ENCODE assay signal across 8 cellular contexts in the genomic region with DNA sequence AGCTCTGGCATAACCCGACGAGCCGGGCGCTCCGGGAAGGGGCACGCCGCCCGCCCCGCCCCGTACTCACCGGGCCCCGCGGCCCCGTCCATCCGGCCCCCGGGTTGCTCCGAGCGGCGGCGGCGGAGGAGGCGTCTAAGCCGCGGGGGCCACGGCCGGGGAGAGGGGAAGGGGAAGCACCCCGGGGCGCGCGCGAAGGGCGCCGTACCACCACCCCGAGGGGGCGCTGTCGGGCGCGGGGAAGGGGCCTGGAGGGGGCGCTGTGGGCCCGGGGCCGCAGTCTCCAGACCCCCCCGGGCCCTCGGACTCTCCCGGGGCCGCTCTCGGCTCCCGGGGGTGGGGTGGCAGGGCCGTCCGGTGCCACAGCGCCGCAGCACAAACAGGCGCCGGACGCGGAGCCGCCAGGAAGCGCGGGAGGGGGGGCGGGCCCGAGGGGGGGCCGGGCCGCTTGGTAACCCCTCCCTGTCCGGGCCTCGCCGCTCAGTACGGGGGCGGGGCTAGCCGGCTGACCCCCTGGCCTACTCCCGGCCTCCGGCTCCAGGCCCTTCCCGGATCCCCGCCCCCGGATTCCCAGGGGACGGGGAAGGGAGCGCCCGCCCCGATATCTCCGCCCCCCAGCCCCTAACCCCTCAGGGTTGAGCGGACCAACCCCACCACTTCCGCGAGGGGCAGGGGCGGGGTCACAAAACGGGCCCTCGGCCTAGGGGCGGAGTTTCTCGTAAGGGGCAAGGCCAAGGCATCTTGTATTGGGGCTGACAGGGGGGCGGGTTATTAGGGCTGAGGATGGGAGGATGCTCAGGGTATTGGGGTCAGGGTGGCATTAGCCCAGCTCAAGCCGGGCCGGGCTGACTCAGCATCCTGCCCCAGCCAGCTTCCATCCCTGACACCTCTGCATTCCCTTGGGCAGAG. TPM values are rescaled to one million over a fixed set of nuclear protein-coding genes. Genes with fewer than 3 reads are reported as not detected.
DNase-seq lines count a peak whose midpoint lies in the region; ATAC-seq and TF ChIP-seq lines count a peak whose summit lies in the region.

TSS of gene EML3 (minus strand) at position 410 of the 909 bp plus-strand sequence. CDS start at position 92, 318 bp downstream.
A gene with protein sequence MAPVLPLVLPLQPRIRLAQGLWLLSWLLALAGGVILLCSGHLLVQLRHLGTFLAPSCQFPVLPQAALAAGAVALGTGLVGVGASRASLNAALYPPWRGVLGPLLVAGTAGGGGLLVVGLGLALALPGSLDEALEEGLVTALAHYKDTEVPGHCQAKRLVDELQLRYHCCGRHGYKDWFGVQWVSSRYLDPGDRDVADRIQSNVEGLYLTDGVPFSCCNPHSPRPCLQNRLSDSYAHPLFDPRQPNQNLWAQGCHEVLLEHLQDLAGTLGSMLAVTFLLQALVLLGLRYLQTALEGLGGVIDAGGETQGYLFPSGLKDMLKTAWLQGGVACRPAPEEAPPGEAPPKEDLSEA (plus strand): TSS at position 892 of the 909 bp plus-strand sequence. CDS start 25 bp downstream, outside the sequence.

- H3K27me3 ChIP-seq in AG04450 (ENCODE audit: control insufficient read depth, insufficient read depth, low read length) = no peaks in the 10 kb centered on the region

- POLR2A ChIA-PET in AG04450 (lab: Yijun Ruan, JAX) = interaction anchor here (0.8 to 1.6 kb wide), 9 partner anchors 9 to 229 kb away, joined by 3 to 9 read pairs (median 4); partner anchors contain the start of genes B3GAT3, C11orf98, CSKMT and INTS5

- CTCF ChIA-PET in AG04450 (lab: Charles Lee) = interaction anchor here (0.6 to 1.8 kb wide), 16 partner anchors 9 to 241 kb away, joined by 3 to 14 read pairs (median 4); partner anchors contain the start of genes B3GAT3, C11orf98, CSKMT and MTA2

- peak within 1 kb of the TSS; percentile 65 for H3K27ac ChIP-seq in AG04450 (ENCODE audit: low read depth, low read length)

- ATAC-seq in GM18520 (IDR thresholded peaks at IDR 0.05; ENCODE audit: unreplicated experiment) = peak; percentile 52
- peak; percentile 66 for ATAC-seq in HG03045 (IDR thresholded peaks at IDR 0.05; ENCODE audit: unreplicated experiment)
- ATAC-seq in activated CD4-positive, CD25-positive, alpha-beta regulatory T cell treated with anti-CD3 and anti-CD28 coated beads, Interleukin-2, amount 50 U/mL, for 24 hours = peak; percentile 74 to 76

- peak; percentile 71 for TF ChIP-seq CTCF in AG04450 (IDR thresholded peaks at IDR 0.05; ENCODE audit: low read depth, low read length)

- H3K9me3 ChIP-seq in AG04450 (ENCODE audit: control insufficient read depth, insufficient read depth, low read length) = no peaks in the 10 kb centered on the region; the same call in 1 of the 2 replicates

- DNase-seq in AG04450 (ENCODE audit: low read depth, low spot score) (peak; percentile 37), NCI-H2227 treated with DMSO at 0.1 percent for 48 hours (lab: John Stamatoyannopoulos, UW) (peak; percentile 57), cerebellar cortex (ENCODE audit: low spot score) (peak; percentile 84), kidney tubule cell (ENCODE audit: low spot score) (peak; percentile 83)
- DNase-seq in stimulated activated CD4-positive, alpha-beta T cell treated with anti-CD3 and anti-CD28 coated beads, Interleukin-1b, Interleukin-23, amount 100 ng/mL, for 1 hour (ENCODE audit: low read depth in 2 of 2) = peak; percentile 78 to 79

- peak within 1 kb of the TSS; percentile 79 for H3K4me3 ChIP-seq in AG04450 (ENCODE audit: low read depth, low read length)

RNA-seq across cellular contexts. Expression of gene EML3, which starts in this region (rescaled TPM):
- 17.1 and 18.6 TPM in 2 replicates for polyA plus RNA-seq in AG04450 (2011; rRNA removed)
- 15.8 and 18.9 TPM in 2 replicates for polyA minus RNA-seq in AG04450 (2011; rRNA and poly(A)+ RNA removed)

RNA-seq across cellular contexts. Expression of the second gene that starts in this region (rescaled TPM):
- 1.4 and 2.0 TPM in 2 replicates for polyA plus RNA-seq in AG04450 (2011; rRNA removed)
- 0.61 and 3.0 TPM in 2 replicates for polyA minus RNA-seq in AG04450 (2011; rRNA and poly(A)+ RNA removed)

Comparison
In these comparisons a context has a peak if more than half of its experiments do, and no peak if none do; other contexts are left out.
1. Peak in every context shown above with its lines: DNase-seq, ATAC-seq, H3K4me3 ChIP-seq and H3K27ac ChIP-seq.